In genomic region chr7:108600399-108600798, GRCh38 we compare ENCODE assay signal across 35 cellular contexts. TPM values are rescaled to one million over a fixed set of nuclear protein-coding genes. Genes with fewer than 3 reads are reported as not detected.
DNase-seq lines count a peak whose midpoint lies in the region; ATAC-seq and TF ChIP-seq lines count a peak whose summit lies in the region.
"Had no signal": no experiment of that assay in that cellular context is flagged by ENCODE, and none has a peak within 500 bp of the region (broad histone marks: within the 10 kb centered on the region; RNA-seq: fewer than 3 reads in every experiment).

No MANE protein-coding gene starts in this region.

- no peaks in the 10 kb centered on the region for H3K9me3 ChIP-seq in neural cell (ENCODE audit: low read length)
- H3K9me3 ChIP-seq in SJCRH30 (replicated peaks) = no peaks in the 10 kb centered on the region
- H3K9me3 ChIP-seq: A549; BE2C; BLaER1; BLaER1 treated with 17β-estradiol and CSF1 and Interleukin-3, amounts not matched to agents 10 nM and 100 nM; Caco-2 had no signal

- H3K4me2 ChIP-seq in neural cell (ENCODE audit: low read length) = no peak overlapping the region
- H3K4me2 ChIP-seq: A549; BLaER1; BLaER1 treated with 17β-estradiol and CSF1 and Interleukin-3, amounts not matched to agents 10 nM and 100 nM had no signal

- H3K4me1 ChIP-seq in SJCRH30 = no peaks in the 10 kb centered on the region
- H3K4me1 ChIP-seq: A549, BE2C, Caco-2 had no signal

- peaks cover 0 to 3% (median 0%) of the 10 kb centered on the region in 5 experiments for H3K9me3 Mint-ChIP-seq in brain
- H3K9me3 Mint-ChIP-seq: CD4-positive, alpha-beta memory T cell; CD4-positive, alpha-beta T cell; CD4-positive, CD25-positive, alpha-beta regulatory T cell; CD8-positive, alpha-beta memory T cell; CD8-positive, alpha-beta T cell had no signal

- H3K27me3 ChIP-seq in neural cell (ENCODE audit: insufficient read depth, low read depth, low read length) = no peaks in the 10 kb centered on the region
- H3K27me3 ChIP-seq in SJCRH30 = peaks cover 3% of the 10 kb centered on the region; the same call in 1 of the 2 replicates
- H3K27me3 ChIP-seq: BE2C; BLaER1; BLaER1 treated with 17β-estradiol and CSF1 and Interleukin-3, amounts not matched to agents 10 nM and 100 nM had no signal

- DNase-seq in LNCaP clone FGC (ENCODE audit: low read depth) (peak; percentile 54), SJCRH30 (no peak), SK-N-DZ (ENCODE audit: low spot score) (no peak)
- no peak for DNase-seq in activated effector memory CD4-positive, alpha-beta T cell treated with anti-CD3 and anti-CD28 coated beads, Interleukin-2, amount 50 U/mL, for 16 hours
- DNase-seq: 8988T; ACHN; AML-193; BE2C; C1 segment of cervical spinal cord; Caco-2; Calu3; CD4-positive, alpha-beta memory T cell; CD4-positive, alpha-beta T cell; CD4-positive, CD25-positive, alpha-beta regulatory T cell; CD8-positive, alpha-beta memory T cell; CD8-positive, alpha-beta T cell; COR-L47; DMS 273 treated with DMSO at 0.1 percent for 48 hours; DMS153; DMS53; DMS79; DMS79 treated with DMSO at 0.1 percent for 48 hours; DND-41; EL had no signal

- no peak for TF ChIP-seq CTCF in LNCaP clone FGC (IDR thresholded peaks at IDR 0.05; ENCODE audit: control insufficient read depth, extremely low read depth, insufficient read depth)
- TF ChIP-seq CTCF in VCaP (conservative IDR thresholded peaks at IDR 0.05) = no peak
- no peak for TF ChIP-seq CTCF in brain (conservative IDR thresholded peaks at IDR 0.05)
- TF ChIP-seq CTCF in neural cell (IDR thresholded peaks at IDR 0.05; ENCODE audit: poor library complexity, severe bottlenecking) = no peak

- H3K27me3 Mint-ChIP-seq in brain = no peaks in the 10 kb centered on the region

- peak overlapping the region in 3 of 5 experiments; percentile 54 to 96 (median 90) for H3K27ac Mint-ChIP-seq in brain
- H3K27ac Mint-ChIP-seq: B cell; CD14-positive monocyte; CD4-positive, alpha-beta memory T cell; CD4-positive, alpha-beta T cell; CD4-positive, CD25-positive, alpha-beta regulatory T cell; CD8-positive, alpha-beta memory T cell; CD8-positive, alpha-beta T cell had no signal

- no peak overlapping the region for H2AFZ ChIP-seq in neural cell (ENCODE audit: low read depth, low read length)

- no peak for TF ChIP-seq EP300 in neural cell (conservative IDR thresholded peaks at IDR 0.05; ENCODE audit: poor library complexity, severe bottlenecking)

- no peaks in the 10 kb centered on the region for H3K36me3 Mint-ChIP-seq in brain
- H3K36me3 Mint-ChIP-seq: CD14-positive monocyte; CD4-positive, alpha-beta memory T cell; CD8-positive, alpha-beta memory T cell; CD8-positive, alpha-beta T cell had no signal

- H3K27ac ChIP-seq in VCaP (peak overlapping the region; percentile 61), neural cell (ENCODE audit: low read length) (peak overlapping the region; percentile 97), SJCRH30 (no peak overlapping the region)
- H3K27ac ChIP-seq: 22Rv1; A549; BLaER1; BLaER1 treated with 17β-estradiol and CSF1 and Interleukin-3, amounts not matched to agents 10 nM and 100 nM; C4-2B had no signal

- H3K4me1 Mint-ChIP-seq in brain = peaks cover 72% of the 10 kb centered on the region
- H3K4me1 Mint-ChIP-seq: CD14-positive monocyte; CD4-positive, alpha-beta memory T cell; CD8-positive, alpha-beta memory T cell had no signal

- no peak overlapping the region for H3K9ac ChIP-seq in neural cell (ENCODE audit: low read length)
- H3K9ac ChIP-seq: BLaER1; BLaER1 treated with 17β-estradiol and CSF1 and Interleukin-3, amounts not matched to agents 10 nM and 100 nM had no signal

- TF ChIP-seq RAD21 in neural cell (conservative IDR thresholded peaks at IDR 0.05) = no peak

- H3K9me2 ChIP-seq in neural cell (ENCODE audit: insufficient read depth, low read length) = no peaks in the 10 kb centered on the region

- no peak overlapping the region for H3K4me3 Mint-ChIP-seq in brain
- H3K4me3 Mint-ChIP-seq: B cell; CD14-positive monocyte; CD4-positive, alpha-beta memory T cell; CD4-positive, alpha-beta T cell; CD4-positive, CD25-positive, alpha-beta regulatory T cell; CD8-positive, alpha-beta memory T cell; CD8-positive, alpha-beta T cell had no signal

- peaks cover 3% of the 10 kb centered on the region for H3K79me2 ChIP-seq in neural cell (replicated peaks; ENCODE audit: insufficient read depth, low read length)

- H3F3A ChIP-seq in neural cell (ENCODE audit: insufficient read depth, low read length, poor library complexity, severe bottlenecking) = peaks cover 18% of the 10 kb centered on the region

- H3K4me3 ChIP-seq in LNCaP clone FGC (ENCODE audit: low read depth, low read length) = no peak overlapping the region
- H3K4me3 ChIP-seq in neural cell (ENCODE audit: low read length) = no peak overlapping the region
- H3K4me3 ChIP-seq in SJCRH30 = no peak overlapping the region
- H3K4me3 ChIP-seq: A549; BLaER1; BLaER1 treated with 17β-estradiol and CSF1 and Interleukin-3, amounts not matched to agents 10 nM and 100 nM had no signal

- H4K20me1 ChIP-seq in neural cell (ENCODE audit: insufficient read depth) = no peaks in the 10 kb centered on the region
- H4K20me1 ChIP-seq: BLaER1; BLaER1 treated with 17β-estradiol and CSF1 and Interleukin-3, amounts not matched to agents 10 nM and 100 nM had no signal

- no peaks in the 10 kb centered on the region for H3K36me3 ChIP-seq in neural cell (ENCODE audit: insufficient read depth, low read length)
- H3K36me3 ChIP-seq in SJCRH30 = no peaks in the 10 kb centered on the region
- H3K36me3 ChIP-seq: BE2C; BLaER1; BLaER1 treated with 17β-estradiol and CSF1 and Interleukin-3, amounts not matched to agents 10 nM and 100 nM had no signal

- no peak for ATAC-seq in esophagus mucosa
- ATAC-seq: A549; CD8-positive, alpha-beta T cell had no signal

TF ChIP-seq in neural cell, 6 proteins besides CTCF, POLR2A, EP300 and RAD21:
- TF ChIP-seq SMC3 (conservative IDR thresholded peaks at IDR 0.05; ENCODE audit: poor library complexity) (no peak), REST (IDR thresholded peaks at IDR 0.05; ENCODE audit: borderline replicate concordance) (no peak), EZH2 (IDR thresholded peaks at IDR 0.05; ENCODE audit: borderline replicate concordance, insufficient read depth, low read length, poor library complexity, severe bottlenecking) (no peak), POLR2AphosphoS5 (IDR thresholded peaks at IDR 0.05) (no peak), TAF1 (IDR thresholded peaks at IDR 0.05; ENCODE audit: low read depth) (no peak), MXI1 (conservative IDR thresholded peaks at IDR 0.05; ENCODE audit: poor library complexity, severe bottlenecking) (no peak)
TF ChIP-seq in neural cell: peak in this region for 0.

RNA-seq across cellular contexts. Expression of gene DNAJB9, which starts 30.7 kb away (rescaled TPM):
- 13.5 TPM for polyA plus RNA-seq in brain (ENCODE audit: insufficient read depth, low read depth, low replicate concordance)
- polyA plus RNA-seq in neural cell = 79.3 and 102 TPM in 2 replicates
- 104 and 110 TPM in 2 replicates for polyA minus RNA-seq in neural cell
- total RNA-seq in SJCRH30 (2014; rRNA removed; shearing (Covaris generic)) = 18.4 and 18.5 TPM in 2 replicates
- 4.9 TPM for total RNA-seq in esophagus mucosa
- polyA plus RNA-seq in SK-N-DZ (2014; cell fraction: cytosol; rRNA removed) = 35.4 and 37.3 TPM in 2 replicates
- polyA plus RNA-seq in SK-N-DZ (2014; cell fraction: nucleus; rRNA removed) = 13.4 and 13.7 TPM in 2 replicates

RNA-seq across cellular contexts. Expression of gene THAP5, which starts 30.9 kb away (rescaled TPM):
- polyA plus RNA-seq in brain (ENCODE audit: insufficient read depth, low read depth, low replicate concordance) (7.6 TPM), neural cell (41.4 and 49.4 TPM in 2 replicates)
- polyA minus RNA-seq in neural cell = 74.5 and 86.9 TPM in 2 replicates
- total RNA-seq in SJCRH30 (2014; rRNA removed; shearing (Covaris generic)) = 45.4 and 52.1 TPM in 2 replicates
- total RNA-seq in esophagus mucosa = 10.4 TPM
- 39.6 and 46.4 TPM in 2 replicates for polyA plus RNA-seq in SK-N-DZ (2014; cell fraction: cytosol; rRNA removed)
- polyA plus RNA-seq in SK-N-DZ (2014; cell fraction: nucleus; rRNA removed) = 15.0 and 16.4 TPM in 2 replicates
